Comparison of ENCODE assay signal across 1 cellular context in genomic region chr17:8109669-8110455, GRCh38.
A peak's percentile ranks its signal among the peaks of the same experiment; 100 is the strongest.
TF ChIP-seq lines count a peak whose summit lies in the region.

No MANE protein-coding gene starts in this region.

TF ChIP-seq in K562, 482 proteins besides CTCF, POLR2A, EP300 and RAD21 (continued from another document):
- no peak for TF ChIP-seq PBX2 (CRISPR knock-in tag; IDR thresholded peaks at IDR 0.05; ENCODE audit: low read depth)
- no peak for TF ChIP-seq PBX2 (tag; conservative IDR thresholded peaks at IDR 0.05; ENCODE audit: low read depth)
- TF ChIP-seq ZNF717 (CRISPR knock-in tag; IDR thresholded peaks at IDR 0.05) = no peak
- TF ChIP-seq HEY1 (CRISPR knock-in tag; IDR thresholded peaks at IDR 0.05; ENCODE audit: borderline replicate concordance) = no peak
- TF ChIP-seq SMC3 (conservative IDR thresholded peaks at IDR 0.05; ENCODE audit: insufficient read depth, low read depth, low read length) = peak; percentile 68; the same call in 1 of the 2 replicates
- no peak for TF ChIP-seq SIX5 (IDR thresholded peaks at IDR 0.05; ENCODE audit: borderline replicate concordance in 1 of 2, insufficient read depth in 1 of 2, low read depth in 1 of 2, low read length in 2 of 2)
- TF ChIP-seq HMGN3 (IDR thresholded peaks at IDR 0.05; ENCODE audit: borderline replicate concordance, extremely low read depth, insufficient read length, low read depth, low read length) = peak; percentile 55
- no peak for TF ChIP-seq SIN3A (IDR thresholded peaks at IDR 0.05; ENCODE audit: borderline replicate concordance in 2 of 2, control insufficient read depth in 1 of 2, low read depth in 2 of 2, low read length in 2 of 2)
- TF ChIP-seq PHB2 (IDR thresholded peaks at IDR 0.05; ENCODE audit: low read depth) = no peak
- no peak for TF ChIP-seq HINFP (tag; conservative IDR thresholded peaks at IDR 0.05; ENCODE audit: low read depth)
- no peak for TF ChIP-seq CHAMP1 (IDR thresholded peaks at IDR 0.05)
- TF ChIP-seq SNIP1 (IDR thresholded peaks at IDR 0.05; ENCODE audit: low read depth) = no peak
- TF ChIP-seq ZNF324 (CRISPR knock-in tag; IDR thresholded peaks at IDR 0.05) = no peak
- TF ChIP-seq POLR2G (IDR thresholded peaks at IDR 0.05; ENCODE audit: low read depth, low read length) = 0 out of 2 replicates have a peak, but pooled peaks have one; percentile 29
